Comparison of ENCODE assay signal across 1 cellular context in genomic region chr14:34685819-34686428, GRCh38.
A peak's percentile ranks its signal among the peaks of the same experiment; 100 is the strongest.
TF ChIP-seq lines count a peak whose summit lies in the region.

No MANE protein-coding gene starts in this region.

TF ChIP-seq in HepG2, 621 proteins besides CTCF, POLR2A, EP300 and RAD21 (continued from another document and continues in another):
- TF ChIP-seq ZNF609 (CRISPR knock-in tag; IDR thresholded peaks at IDR 0.05; ENCODE audit: borderline replicate concordance) = no peak
- TF ChIP-seq MTF1 (CRISPR knock-in tag; IDR thresholded peaks at IDR 0.05) = no peak
- no peak for TF ChIP-seq EEA1 (CRISPR knock-in tag; IDR thresholded peaks at IDR 0.05; ENCODE audit: borderline replicate concordance)
- 0 out of 2 replicates have a peak, but pooled peaks have one; percentile 57 for TF ChIP-seq GTF2F1 (IDR thresholded peaks at IDR 0.05; ENCODE audit: low read length)
- TF ChIP-seq HBP1 (CRISPR knock-in tag; IDR thresholded peaks at IDR 0.05; ENCODE audit: low read depth) = no peak
- TF ChIP-seq ZBTB10 (CRISPR knock-in tag; IDR thresholded peaks at IDR 0.05; ENCODE audit: borderline replicate concordance) = no peak
- TF ChIP-seq ZNF280B (CRISPR knock-in tag; IDR thresholded peaks at IDR 0.05; ENCODE audit: borderline replicate concordance) = no peak
- no peak; the same call in 1 of the 2 replicates for TF ChIP-seq ZKSCAN8 (CRISPR knock-in tag; IDR thresholded peaks at IDR 0.05; ENCODE audit: borderline replicate concordance)
- TF ChIP-seq ZZZ3 (CRISPR knock-in tag; IDR thresholded peaks at IDR 0.05; ENCODE audit: borderline replicate concordance) = no peak
- TF ChIP-seq SIX1 (CRISPR knock-in tag; IDR thresholded peaks at IDR 0.05; ENCODE audit: borderline replicate concordance) = no peak
- no peak for TF ChIP-seq BCL3 (CRISPR knock-in tag; IDR thresholded peaks at IDR 0.05)
- TF ChIP-seq CREB1 (IDR thresholded peaks at IDR 0.05) = no peak
- no peak for TF ChIP-seq CREB1 (CRISPR knock-in tag; IDR thresholded peaks at IDR 0.05)
- TF ChIP-seq MAX (IDR thresholded peaks at IDR 0.05) = peak; percentile 51; the same call in 1 of the 2 replicates
- no peak for TF ChIP-seq RFXANK (CRISPR knock-in tag; IDR thresholded peaks at IDR 0.05)
- peak; percentile 48 for TF ChIP-seq TEAD3 (CRISPR knock-in tag; optimal IDR thresholded peaks at IDR 0.05; ENCODE audit: borderline replicate concordance)
- no peak for TF ChIP-seq ZNF263 (CRISPR knock-in tag; IDR thresholded peaks at IDR 0.05)
- TF ChIP-seq SKIL (CRISPR knock-in tag; IDR thresholded peaks at IDR 0.05; ENCODE audit: borderline replicate concordance) = no peak
- no peak for TF ChIP-seq ZNF138 (CRISPR knock-in tag; IDR thresholded peaks at IDR 0.05; ENCODE audit: low read depth)
- TF ChIP-seq HNRNPL (IDR thresholded peaks at IDR 0.05; ENCODE audit: low read depth, low read length) = no peak
- no peak for TF ChIP-seq MED8 (CRISPR knock-in tag; IDR thresholded peaks at IDR 0.05; ENCODE audit: insufficient replicate concordance)
- no peak for TF ChIP-seq TP53 (CRISPR knock-in tag; conservative IDR thresholded peaks at IDR 0.05)
- no peak for TF ChIP-seq ZNF775 (CRISPR knock-in tag; IDR thresholded peaks at IDR 0.05; ENCODE audit: borderline replicate concordance)
- TF ChIP-seq ZNF230 (CRISPR knock-in tag; IDR thresholded peaks at IDR 0.05) = no peak
- no peak for TF ChIP-seq EZH2 (conservative IDR thresholded peaks at IDR 0.05; ENCODE audit: low read depth, low read length)
- TF ChIP-seq ATF5 (CRISPR knock-in tag; IDR thresholded peaks at IDR 0.05; ENCODE audit: low read depth) = no peak
- TF ChIP-seq HMG20B (CRISPR knock-in tag; conservative IDR thresholded peaks at IDR 0.05) = no peak
- TF ChIP-seq ZFP41 (CRISPR knock-in tag; IDR thresholded peaks at IDR 0.05; ENCODE audit: borderline replicate concordance) = no peak
- no peak for TF ChIP-seq TAF1 (CRISPR knock-in tag; IDR thresholded peaks at IDR 0.05)
- TF ChIP-seq ZNF44 (CRISPR knock-in tag; IDR thresholded peaks at IDR 0.05) = no peak
- TF ChIP-seq SATB2 (CRISPR knock-in tag; IDR thresholded peaks at IDR 0.05) = no peak
- no peak for TF ChIP-seq SP5 (CRISPR knock-in tag; IDR thresholded peaks at IDR 0.05; ENCODE audit: borderline replicate concordance, low read depth)
- TF ChIP-seq KDM5B (CRISPR knock-in tag; IDR thresholded peaks at IDR 0.05; ENCODE audit: borderline replicate concordance) = no peak; the same call in 1 of the 2 replicates
- TF ChIP-seq ZNF124 (CRISPR knock-in tag; IDR thresholded peaks at IDR 0.05) = no peak
- TF ChIP-seq NFYB (CRISPR knock-in tag; IDR thresholded peaks at IDR 0.05) = no peak
- TF ChIP-seq ARNT (IDR thresholded peaks at IDR 0.05) = no peak
- TF ChIP-seq FOXA3 (CRISPR knock-in tag; IDR thresholded peaks at IDR 0.05) = no peak; the same call in 1 of the 2 replicates
- no peak for TF ChIP-seq NFE2L2 (IDR thresholded peaks at IDR 0.05; ENCODE audit: low read length)
- no peak for TF ChIP-seq CCDC6 (CRISPR knock-in tag; IDR thresholded peaks at IDR 0.05)
- peak; percentile 63 for TF ChIP-seq KMT2A (CRISPR knock-in tag; IDR thresholded peaks at IDR 0.05)
- no peak for TF ChIP-seq MEIS2 (CRISPR knock-in tag; IDR thresholded peaks at IDR 0.05)
- TF ChIP-seq ZBTB37 (CRISPR knock-in tag; IDR thresholded peaks at IDR 0.05) = peak; percentile 44; the same call in 1 of the 2 replicates
- no peak for TF ChIP-seq ZNF784 (CRISPR knock-in tag; IDR thresholded peaks at IDR 0.05; ENCODE audit: borderline replicate concordance)
- no peak for TF ChIP-seq MZF1 (CRISPR knock-in tag; IDR thresholded peaks at IDR 0.05; ENCODE audit: borderline replicate concordance)
- TF ChIP-seq ZNF724P (CRISPR knock-in tag; IDR thresholded peaks at IDR 0.05; ENCODE audit: borderline replicate concordance) = no peak
- TF ChIP-seq ZFAT (CRISPR knock-in tag; conservative IDR thresholded peaks at IDR 0.05) = no peak
- no peak for TF ChIP-seq ZNF326 (CRISPR knock-in tag; IDR thresholded peaks at IDR 0.05; ENCODE audit: borderline replicate concordance)
- TF ChIP-seq ZNF20 (CRISPR knock-in tag; IDR thresholded peaks at IDR 0.05) = no peak
- no peak for TF ChIP-seq ZSCAN20 (CRISPR knock-in tag; IDR thresholded peaks at IDR 0.05; ENCODE audit: borderline replicate concordance)
- no peak for TF ChIP-seq ZNF562 (CRISPR knock-in tag; IDR thresholded peaks at IDR 0.05; ENCODE audit: borderline replicate concordance)
- TF ChIP-seq RCOR2 (CRISPR knock-in tag; IDR thresholded peaks at IDR 0.05) = peak; percentile 89; the same call in 1 of the 2 replicates
- TF ChIP-seq KLF11 (CRISPR knock-in tag; IDR thresholded peaks at IDR 0.05) = no peak
